ENCODE assay signal across 24 cellular contexts in genomic region chr10:25483999-25484398, GRCh38.
"Had no signal": no experiment of that assay in that cellular context is flagged by ENCODE, and none has a peak within 500 bp of the region (broad histone marks: within the 10 kb centered on the region; RNA-seq: fewer than 3 reads in every experiment).

No MANE protein-coding gene starts in this region.

- H3K27ac ChIP-seq: RWPE1, SJCRH30 had no signal

- H3K4me3 ChIP-seq: SJCRH30 had no signal

- H3K4me1 ChIP-seq: SJCRH30 had no signal

- DNase-seq: IMR-90; Karpas-422; KG1; MM.1S; NCI-H1105; NCI-H1417; NCI-H1436 treated with DMSO at 0.1 percent for 48 hours; NCI-H1694; NCI-H187 treated with DMSO at 0.1 percent for 48 hours; NCI-H2029 treated with DMSO at 0.1 percent for 48 hours; NCI-H2171 treated with DMSO at 0.1 percent for 48 hours; NCI-H345; NCI-H446 treated with DMSO at 0.1 percent for 48 hours; NCI-H510A treated with DMSO at 0.1 percent for 48 hours; NCI-H526; NCI-H748 treated with DMSO at 0.1 percent for 48 hours; NK-92 treated with Interleukin-12 subunit alpha and Interleukin-12 subunit beta, amount 100 ng/mL, for 24 hours; PC-3; SHP77; SJCRH30 had no signal

- ATAC-seq: HepG2, Panc1, PC-3, SK-N-SH treated with all-trans-retinoic acid at 6 μM for 48 hours had no signal

- H3K27me3 ChIP-seq: SJCRH30 had no signal

- H3K9me3 ChIP-seq: SJCRH30 had no signal
